Comparison of ENCODE assay signal across 8 cellular contexts in the genomic region with DNA sequence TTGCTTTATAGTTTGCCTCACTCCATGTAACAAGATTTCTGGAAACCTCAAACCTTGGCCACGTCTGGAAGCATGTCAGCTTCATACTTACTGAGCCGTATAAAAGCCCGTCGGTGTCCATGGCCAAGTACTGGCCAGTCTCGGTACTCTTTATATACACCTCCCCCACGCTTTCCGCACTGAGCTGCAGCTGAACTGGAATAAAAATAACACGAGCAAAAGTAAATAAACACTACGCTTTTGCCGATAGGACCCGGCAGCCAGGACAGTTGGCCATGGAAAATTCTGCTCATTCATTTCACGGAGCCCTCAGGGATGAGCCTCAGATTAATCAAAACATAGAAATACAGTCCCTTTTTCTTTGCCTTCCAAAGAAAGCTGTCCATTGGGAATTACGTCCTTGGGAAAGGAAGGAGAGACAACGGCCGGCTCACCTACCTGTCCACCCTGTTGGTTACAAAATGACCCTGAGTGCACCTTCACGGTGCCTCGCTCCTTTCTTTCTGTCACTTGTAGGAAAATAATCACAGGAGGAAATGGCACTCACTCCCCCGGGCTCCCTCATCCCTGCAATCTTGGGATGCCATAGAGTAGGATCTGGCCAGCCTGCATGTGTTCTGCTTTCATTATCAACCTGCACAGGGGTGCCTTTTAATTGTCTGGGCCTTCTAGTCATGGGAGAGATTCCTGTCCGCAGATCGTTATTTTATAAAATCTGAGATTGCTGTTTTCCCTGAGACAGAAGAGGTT.
DNase-seq lines count a peak whose midpoint lies in the region; ATAC-seq and TF ChIP-seq lines count a peak whose summit lies in the region.
"Had no signal": no experiment of that assay in that cellular context is flagged by ENCODE, and none has a peak within 500 bp of the region (broad histone marks: within the 10 kb centered on the region; RNA-seq: fewer than 3 reads in every experiment).

No MANE protein-coding gene starts in this region.

- peak; percentile 20 for DNase-seq in NCI-H2227 (lab: John Stamatoyannopoulos, UW; ENCODE audit: unreplicated experiment)
- no peak for DNase-seq in lower lobe of right lung
- DNase-seq in upper lobe of left lung: peak in 1 of 2 donors; percentile 26
- no peak for DNase-seq in LoVo (ENCODE audit: low spot score)
- DNase-seq: T-cell had no signal

- peak; percentile 53 to 68 for ATAC-seq in lower lobe of right lung
- peak; percentile 58 to 63 for ATAC-seq in upper lobe of left lung (ENCODE audit: low FRiP score in 2 of 2)
- ATAC-seq in GM19397 (IDR thresholded peaks at IDR 0.05; ENCODE audit: unreplicated experiment): no peak
- ATAC-seq in HG02588 (IDR thresholded peaks at IDR 0.05; ENCODE audit: unreplicated experiment): no peak
- ATAC-seq: T-cell had no signal

- no peaks in the 10 kb centered on the region for H3K27me3 ChIP-seq in lower lobe of right lung (ENCODE audit: low read depth)
- H3K27me3 ChIP-seq in upper lobe of left lung: no peaks in the 10 kb centered on the region

- H3K4me3 ChIP-seq in lower lobe of right lung: peak overlapping the region; percentile 23
- peak overlapping the region in 2 of 4 donors; percentile 2 to 7 for H3K4me3 ChIP-seq in upper lobe of left lung

- H3K4me1 ChIP-seq in lower lobe of right lung (peaks cover 11% of the 10 kb centered on the region), upper lobe of left lung (peaks cover 0 to 15% (median 4%) of the 10 kb centered on the region in 4 donors)

- no peak for TF ChIP-seq POLR2A in upper lobe of left lung (IDR thresholded peaks at IDR 0.05)

- TF ChIP-seq CTCF in lower lobe of right lung (IDR thresholded peaks at IDR 0.05) (no peak), upper lobe of left lung (IDR thresholded peaks at IDR 0.05) (peak in 1 of 6 experiments; percentile 18)

- H3K27ac ChIP-seq in cingulate gyrus (ENCODE audit: low read depth, low read length) (peak overlapping the region; percentile 54), lower lobe of right lung (no peak overlapping the region), upper lobe of left lung (peak overlapping the region in 2 of 4 donors; percentile 22 to 57)

- peak in 1 of 4 donors; percentile 21 for TF ChIP-seq EP300 in upper lobe of left lung (IDR thresholded peaks at IDR 0.05)

- 51 to 52% methylated on average over 20 of the region's 20 CpGs for WGBS in upper lobe of left lung, 2 donors

- intact Hi-C loops in lower lobe of right lung (cut with DNase I): no loop called here

- H3K36me3 ChIP-seq in lower lobe of right lung: no peaks in the 10 kb centered on the region
- no peaks in the 10 kb centered on the region for H3K36me3 ChIP-seq in upper lobe of left lung

- H3K9me3 ChIP-seq in lower lobe of right lung (no peaks in the 10 kb centered on the region), upper lobe of left lung (no peaks in the 10 kb centered on the region)

Comparison
In these comparisons a context has a peak if more than half of its experiments do, and no peak if none do; other contexts are left out.
1. ATAC-seq: peak in lower lobe of right lung (2 of 2) and upper lobe of left lung (2 of 2); none in GM19397 (single experiment) and HG02588 (single experiment).